10 cellular contexts compared by ENCODE assay signal in genomic region chr1:193338194-193338593, GRCh38.
DNase-seq lines count a peak whose midpoint lies in the region; ATAC-seq, FAIRE-seq and TF ChIP-seq lines count a peak whose summit lies in the region.
"Had no signal": no experiment of that assay in that cellular context is flagged by ENCODE, and none has a peak within 500 bp of the region (broad histone marks: within the 10 kb centered on the region; RNA-seq: fewer than 3 reads in every experiment).

No MANE protein-coding gene starts in this region.

- H3K9me3 Mint-ChIP-seq in activated naive CD4-positive, alpha-beta T cell treated with anti-CD3 and anti-CD28 coated beads, Interleukin-2, amount 10 ng/mL, durations not matched to agents 7 days and 5 days = peaks cover 5% of the 10 kb centered on the region
- H3K9me3 Mint-ChIP-seq in natural killer cell treated with Interleukin-12 subunit alpha and Interleukin-12 subunit beta and Interleukin-15 and Interleukin-18, amount 100 ng/mL, for 72 hours = peaks cover 3% of the 10 kb centered on the region
- peaks cover 6% of the 10 kb centered on the region for H3K9me3 Mint-ChIP-seq in WTC11

- CTCF ChIA-PET in activated naive CD4-positive, alpha-beta T cell treated with anti-CD3 and anti-CD28 coated beads, Interleukin-2, amount 10 ng/mL, durations not matched to agents 7 days and 5 days (lab: Charles Lee) = no interaction called here
- CTCF ChIA-PET in WTC11 (lab: Charles Lee) = interaction anchor here (1.3 to 1.5 kb wide), 2 partner anchors 46 to 148 kb away, joined by 3 read pairs; no protein-coding TSS in a partner anchor

- H3K36me3 Mint-ChIP-seq in activated naive CD4-positive, alpha-beta T cell treated with anti-CD3 and anti-CD28 coated beads, Interleukin-2, amount 10 ng/mL, durations not matched to agents 7 days and 5 days = peaks cover 2% of the 10 kb centered on the region
- peaks cover 6% of the 10 kb centered on the region for H3K36me3 Mint-ChIP-seq in natural killer cell treated with Interleukin-12 subunit alpha and Interleukin-12 subunit beta and Interleukin-15 and Interleukin-18, amount 100 ng/mL, for 72 hours
- H3K36me3 Mint-ChIP-seq in WTC11 = peaks cover 5% of the 10 kb centered on the region

- H3K27me3 ChIP-seq in pancreas = no peaks in the 10 kb centered on the region

- FAIRE-seq in pancreas (lab: Jason Lieb, UNC) = peak; percentile 17

- H3K4me3 ChIP-seq in pancreas = no peak overlapping the region

- 51 to 59% methylated on average over 2 of the region's 2 CpGs for WGBS in pancreas, 2 donors

- ATAC-seq in HG02870 (IDR thresholded peaks at IDR 0.05; ENCODE audit: unreplicated experiment) = peak; percentile 69
- peak; percentile 56 for ATAC-seq in SK-N-SH treated with all-trans-retinoic acid at 6 μM for 48 hours
- peak in 2 of 4 donors; percentile 45 to 60 for ATAC-seq in pancreas
- no peak for ATAC-seq in natural killer cell treated with Interleukin-12 subunit alpha and Interleukin-12 subunit beta and Interleukin-15 and Interleukin-18, amount 100 ng/mL, for 72 hours
- no peak for ATAC-seq in WTC11

- POLR2A ChIA-PET in WTC11 (lab: Charles Lee) = no interaction called here

- DNase-seq in NCI-H1092 treated with DMSO at 0.1 percent for 48 hours (lab: John Stamatoyannopoulos, UW) (peak; percentile 11), NCI-H1092 (lab: John Stamatoyannopoulos, UW) (no peak), pancreas (no peak), WTC11 (ENCODE audit: low spot score) (no peak)
- DNase-seq in activated naive CD4-positive, alpha-beta T cell treated with anti-CD3 and anti-CD28 coated beads, Interleukin-2, amount 10 ng/mL, durations not matched to agents 7 days and 5 days = no peak
- DNase-seq in natural killer cell treated with Interleukin-12 subunit alpha and Interleukin-12 subunit beta and Interleukin-15 and Interleukin-18, amount 100 ng/mL, for 72 hours (ENCODE audit: low spot score) = no peak
- DNase-seq: activated naive CD8-positive, alpha-beta T cell treated with anti-CD3 and anti-CD28 coated beads, Interleukin-2, amount 10 ng/mL, durations not matched to agents 7 days and 5 days; kidney had no signal

- H3K4me3 Mint-ChIP-seq in activated naive CD4-positive, alpha-beta T cell treated with anti-CD3 and anti-CD28 coated beads, Interleukin-2, amount 10 ng/mL, durations not matched to agents 7 days and 5 days = no peak overlapping the region
- no peak overlapping the region for H3K4me3 Mint-ChIP-seq in natural killer cell treated with Interleukin-12 subunit alpha and Interleukin-12 subunit beta and Interleukin-15 and Interleukin-18, amount 100 ng/mL, for 72 hours
- H3K4me3 Mint-ChIP-seq in WTC11 = no peak overlapping the region
- H3K4me3 Mint-ChIP-seq: activated naive CD8-positive, alpha-beta T cell treated with anti-CD3 and anti-CD28 coated beads, Interleukin-2, amount 10 ng/mL, durations not matched to agents 7 days and 5 days had no signal

- H3K27me3 Mint-ChIP-seq in activated naive CD4-positive, alpha-beta T cell treated with anti-CD3 and anti-CD28 coated beads, Interleukin-2, amount 10 ng/mL, durations not matched to agents 7 days and 5 days = no peaks in the 10 kb centered on the region
- peaks cover 0 to 3% of the 10 kb centered on the region in 2 donors for H3K27me3 Mint-ChIP-seq in natural killer cell treated with Interleukin-12 subunit alpha and Interleukin-12 subunit beta and Interleukin-15 and Interleukin-18, amount 100 ng/mL, for 72 hours
- no peaks in the 10 kb centered on the region for H3K27me3 Mint-ChIP-seq in WTC11 (ENCODE audit: low read depth)
- H3K27me3 Mint-ChIP-seq: activated naive CD8-positive, alpha-beta T cell treated with anti-CD3 and anti-CD28 coated beads, Interleukin-2, amount 10 ng/mL, durations not matched to agents 7 days and 5 days had no signal

- no peak overlapping the region for H3K27ac Mint-ChIP-seq in activated naive CD4-positive, alpha-beta T cell treated with anti-CD3 and anti-CD28 coated beads, Interleukin-2, amount 10 ng/mL, durations not matched to agents 7 days and 5 days
- H3K27ac Mint-ChIP-seq in natural killer cell treated with Interleukin-12 subunit alpha and Interleukin-12 subunit beta and Interleukin-15 and Interleukin-18, amount 100 ng/mL, for 72 hours = no peak overlapping the region
- H3K27ac Mint-ChIP-seq in WTC11 = no peak overlapping the region
- H3K27ac Mint-ChIP-seq: activated naive CD8-positive, alpha-beta T cell treated with anti-CD3 and anti-CD28 coated beads, Interleukin-2, amount 10 ng/mL, durations not matched to agents 7 days and 5 days had no signal

- H3K4me1 Mint-ChIP-seq in activated naive CD4-positive, alpha-beta T cell treated with anti-CD3 and anti-CD28 coated beads, Interleukin-2, amount 10 ng/mL, durations not matched to agents 7 days and 5 days = no peaks in the 10 kb centered on the region
- H3K4me1 Mint-ChIP-seq in natural killer cell treated with Interleukin-12 subunit alpha and Interleukin-12 subunit beta and Interleukin-15 and Interleukin-18, amount 100 ng/mL, for 72 hours (ENCODE audit: low read depth in 2 of 2) = no peaks in the 10 kb centered on the region
- peaks cover 3% of the 10 kb centered on the region; the same call in 1 of the 2 replicates for H3K4me1 Mint-ChIP-seq in WTC11
- H3K4me1 Mint-ChIP-seq: activated naive CD8-positive, alpha-beta T cell treated with anti-CD3 and anti-CD28 coated beads, Interleukin-2, amount 10 ng/mL, durations not matched to agents 7 days and 5 days had no signal

- H3K36me3 ChIP-seq in pancreas = no peaks in the 10 kb centered on the region

- H3K27ac ChIP-seq in pancreas = no peak overlapping the region

- H3K9me3 ChIP-seq in pancreas = no peaks in the 10 kb centered on the region

- intact Hi-C loops in pancreas (cut with DNase I) = no loop called here

- TF ChIP-seq CTCF in pancreas (IDR thresholded peaks at IDR 0.05) (no peak), WTC11 (IDR thresholded peaks at IDR 0.05) (no peak)

- no peaks in the 10 kb centered on the region for H3K4me1 ChIP-seq in pancreas

TF ChIP-seq in SK-N-SH treated with all-trans-retinoic acid at 6 μM for 48 hours, 23 proteins besides CTCF, POLR2A, EP300 and RAD21:
- TF ChIP-seq RARB (CRISPR knock-in tag; IDR thresholded peaks at IDR 0.05) (no peak), BACH2 (CRISPR knock-in tag; IDR thresholded peaks at IDR 0.05; ENCODE audit: borderline replicate concordance) (no peak), ARNTL (CRISPR knock-in tag; IDR thresholded peaks at IDR 0.05; ENCODE audit: borderline replicate concordance, low read depth) (no peak), ZFP30 (CRISPR knock-in tag; IDR thresholded peaks at IDR 0.05) (no peak), ZNF70 (CRISPR knock-in tag; IDR thresholded peaks at IDR 0.05) (no peak), PATZ1 (CRISPR knock-in tag; IDR thresholded peaks at IDR 0.05; ENCODE audit: borderline replicate concordance) (no peak), CSDC2 (CRISPR knock-in tag; IDR thresholded peaks at IDR 0.05) (no peak), ZFP3 (CRISPR knock-in tag; IDR thresholded peaks at IDR 0.05) (no peak), ISL1 (CRISPR knock-in tag; IDR thresholded peaks at IDR 0.05) (no peak), ZNF565 (CRISPR knock-in tag; conservative IDR thresholded peaks at IDR 0.05; ENCODE audit: low read depth) (no peak), ZC3H10 (CRISPR knock-in tag; IDR thresholded peaks at IDR 0.05) (no peak)

TF ChIP-seq in WTC11, 78 proteins besides CTCF, POLR2A, EP300 and RAD21 (continues in another document):
- TF ChIP-seq CDX4 (CRISPR knock-in tag; IDR thresholded peaks at IDR 0.05; ENCODE audit: borderline replicate concordance) (no peak), ZNF416 (CRISPR knock-in tag; IDR thresholded peaks at IDR 0.05) (no peak), SMAD3 (CRISPR knock-in tag; IDR thresholded peaks at IDR 0.05; ENCODE audit: borderline replicate concordance) (no peak), E2F5 (CRISPR knock-in tag; IDR thresholded peaks at IDR 0.05) (no peak), E2F1 (CRISPR knock-in tag; IDR thresholded peaks at IDR 0.05) (no peak), ATF6 (CRISPR knock-in tag; IDR thresholded peaks at IDR 0.05) (no peak), HMGA2 (CRISPR knock-in tag; IDR thresholded peaks at IDR 0.05) (no peak), JAZF1 (CRISPR knock-in tag; IDR thresholded peaks at IDR 0.05) (no peak)

Comparison
In these comparisons a context has a peak if more than half of its experiments do, and no peak if none do; other contexts are left out.
1. ATAC-seq: peak in HG02870 (single experiment) and SK-N-SH treated with all-trans-retinoic acid at 6 μM for 48 hours (single experiment); none in natural killer cell treated with Interleukin-12 subunit alpha and Interleukin-12 subunit beta and Interleukin-15 and Interleukin-18, amount 100 ng/mL, for 72 hours (0 of 2) and WTC11 (single experiment).